In genomic region chr6:25006565-25007001, GRCh38 we compare ENCODE assay signal across 8 cellular contexts.
DNase-seq lines count a peak whose midpoint lies in the region; ATAC-seq and TF ChIP-seq lines count a peak whose summit lies in the region.

No MANE protein-coding gene starts in this region.

- no peaks in the 10 kb centered on the region for H3K79me1 ChIP-seq in mesendoderm (ENCODE audit: low read length)

- intact Hi-C loops in colonic mucosa (cut with DNase I): no loop called here
- intact Hi-C loops in mucosa of descending colon (cut with DNase I, micrococcal nuclease): no loop called here

- peaks cover 8% of the 10 kb centered on the region; the same call in 2 of the 3 replicates for H3K4me1 Mint-ChIP-seq in GM23338

- H3K79me2 ChIP-seq in GM23338 (replicated peaks; ENCODE audit: insufficient read depth) (no peaks in the 10 kb centered on the region), mesendoderm (ENCODE audit: control insufficient read depth, insufficient read depth, low read length) (no peaks in the 10 kb centered on the region)

- H2BK5ac ChIP-seq in mesendoderm (ENCODE audit: low read length): no peak overlapping the region

- H3K9ac ChIP-seq in BLaER1 treated with 17β-estradiol and CSF1 and Interleukin-3, amounts not matched to agents 10 nM and 100 nM: peak overlapping the region; percentile 83 to 93 (median 88)
- H3K9ac ChIP-seq in colonic mucosa (ENCODE audit: low read depth in 2 of 2, low read length in 2 of 2) (peak overlapping the region in 1 of 2 donors; percentile 23), mesendoderm (ENCODE audit: low read length) (no peak overlapping the region)

- peak overlapping the region; percentile 67 for H2AFZ ChIP-seq in GM23338

- H3K18ac ChIP-seq in mesendoderm (ENCODE audit: low read length): no peak overlapping the region

- H2BK120ac ChIP-seq in mesendoderm (ENCODE audit: low read depth, low read length): no peak overlapping the region

- no peak overlapping the region for H3K4ac ChIP-seq in mesendoderm (ENCODE audit: low read depth, low read length)

- H3K27ac Mint-ChIP-seq in GM23338: no peak overlapping the region

- H3K36me3 Mint-ChIP-seq in GM23338 (ENCODE audit: low read depth): no peaks in the 10 kb centered on the region

- TF ChIP-seq CTCF in GM23338 (conservative IDR thresholded peaks at IDR 0.05; ENCODE audit: low read depth in 2 of 2) (no peak), RWPE2 (IDR thresholded peaks at IDR 0.05; ENCODE audit: poor library complexity, severe bottlenecking) (no peak), colonic mucosa (IDR thresholded peaks at IDR 0.05) (no peak), mucosa of descending colon (IDR thresholded peaks at IDR 0.05) (no peak)

- no peak overlapping the region for H2AK5ac ChIP-seq in mesendoderm (ENCODE audit: low read length)

- no peaks in the 10 kb centered on the region for H3K9me3 ChIP-seq in BLaER1 treated with 17β-estradiol and CSF1 and Interleukin-3, amounts not matched to agents 10 nM and 100 nM (replicated peaks in 1 of 11)
- H3K9me3 ChIP-seq in RWPE2 (ENCODE audit: severe bottlenecking): no peaks in the 10 kb centered on the region
- no peaks in the 10 kb centered on the region for H3K9me3 ChIP-seq in colonic mucosa
- H3K9me3 ChIP-seq in mucosa of descending colon: no peaks in the 10 kb centered on the region

- peaks cover 4% of the 10 kb centered on the region for H3K27me3 Mint-ChIP-seq in GM23338 (ENCODE audit: insufficient read depth, low read depth, poor library complexity)

- peak overlapping the region; percentile 95 to 99 (median 98) for H3K27ac ChIP-seq in BLaER1 treated with 17β-estradiol and CSF1 and Interleukin-3, amounts not matched to agents 10 nM and 100 nM
- H3K27ac ChIP-seq in GM23338 (ENCODE audit: low read depth) (no peak overlapping the region), RWPE2 (ENCODE audit: poor library complexity, severe bottlenecking) (peak overlapping the region; percentile 95), colonic mucosa (peak overlapping the region; percentile 38), mesendoderm (ENCODE audit: low read depth, low read length) (no peak overlapping the region)

- no peak overlapping the region for H2BK15ac ChIP-seq in mesendoderm (replicated peaks; ENCODE audit: low read depth)

- H3K27me3 ChIP-seq in BLaER1 treated with 17β-estradiol and CSF1 and Interleukin-3, amounts not matched to agents 10 nM and 100 nM: no peaks in the 10 kb centered on the region
- H3K27me3 ChIP-seq in GM23338 (ENCODE audit: insufficient read depth) (no peaks in the 10 kb centered on the region), RWPE2 (ENCODE audit: insufficient read depth, poor library complexity, severe bottlenecking) (no peaks in the 10 kb centered on the region), colonic mucosa (no peaks in the 10 kb centered on the region), mesendoderm (ENCODE audit: insufficient read depth, low read length, poor library complexity) (no peaks in the 10 kb centered on the region)

- peak overlapping the region; percentile 77 to 93 (median 89) for H3K4me2 ChIP-seq in BLaER1 treated with 17β-estradiol and CSF1 and Interleukin-3, amounts not matched to agents 10 nM and 100 nM
- H3K4me2 ChIP-seq in GM23338 (no peak overlapping the region), mesendoderm (ENCODE audit: low read length) (no peak overlapping the region)

- no peaks in the 10 kb centered on the region; a peak in 1 of 22 replicates for H3K36me3 ChIP-seq in BLaER1 treated with 17β-estradiol and CSF1 and Interleukin-3, amounts not matched to agents 10 nM and 100 nM
- H3K36me3 ChIP-seq in GM23338 (ENCODE audit: insufficient read depth) (no peaks in the 10 kb centered on the region), RWPE2 (ENCODE audit: low read depth) (no peaks in the 10 kb centered on the region), colonic mucosa (no peaks in the 10 kb centered on the region), mucosa of descending colon (ENCODE audit: low read depth) (no peaks in the 10 kb centered on the region), mesendoderm (ENCODE audit: control insufficient read depth, insufficient read depth, low read length) (no peaks in the 10 kb centered on the region)

- H3K9me3 Mint-ChIP-seq in GM23338: no peaks in the 10 kb centered on the region

- H3K4me3 Mint-ChIP-seq in GM23338: no peak overlapping the region

- no peak; the same call in 1 of the 3 replicates for ATAC-seq in GM23338
- ATAC-seq in RWPE2 (ENCODE audit: low read depth): peak; percentile 93
- peak; percentile 98 for ATAC-seq in mucosa of descending colon
- no peak for ATAC-seq in GM21737 (IDR thresholded peaks at IDR 0.05; ENCODE audit: unreplicated experiment)
- ATAC-seq in GM18909 (IDR thresholded peaks at IDR 0.05; ENCODE audit: poor library complexity, unreplicated experiment): no peak

- H4K5ac ChIP-seq in mesendoderm (ENCODE audit: low read length): no peak overlapping the region

- H3K56ac ChIP-seq in mesendoderm (ENCODE audit: low read length): no peak overlapping the region

- DNase-seq in GM23338 (ENCODE audit: low spot score): no peak
- DNase-seq in RWPE2 (ENCODE audit: low spot score): no peak
- peak; percentile 32 for DNase-seq in colonic mucosa
- peak in 2 of 3 donors; percentile 28 to 65 for DNase-seq in mucosa of descending colon
- DNase-seq in mesendoderm: no peak

- H4K8ac ChIP-seq in mesendoderm (ENCODE audit: low read depth, low read length): no peak overlapping the region

- H3K23ac ChIP-seq in mesendoderm (ENCODE audit: low read length): no peak overlapping the region

- peaks cover 52 to 99% (median 90%) of the 10 kb centered on the region in 10 experiments for H3K4me1 ChIP-seq in BLaER1 treated with 17β-estradiol and CSF1 and Interleukin-3, amounts not matched to agents 10 nM and 100 nM
- H3K4me1 ChIP-seq in GM23338 (ENCODE audit: insufficient read depth) (no peaks in the 10 kb centered on the region), RWPE2 (ENCODE audit: insufficient read depth, poor library complexity, severe bottlenecking) (peaks cover 47% of the 10 kb centered on the region), colonic mucosa (peaks cover 3% of the 10 kb centered on the region), mucosa of descending colon (ENCODE audit: low read depth) (peaks cover 18% of the 10 kb centered on the region), mesendoderm (ENCODE audit: control insufficient read depth, low read depth, low read length) (no peaks in the 10 kb centered on the region)

- no peaks in the 10 kb centered on the region for H4K20me1 ChIP-seq in BLaER1 treated with 17β-estradiol and CSF1 and Interleukin-3, amounts not matched to agents 10 nM and 100 nM
- no peaks in the 10 kb centered on the region for H4K20me1 ChIP-seq in GM23338 (replicated peaks; ENCODE audit: insufficient read depth)

- peak overlapping the region in 9 of 10 experiments; percentile 11 to 57 (median 46); a peak in 12 of 20 replicates for H3K4me3 ChIP-seq in BLaER1 treated with 17β-estradiol and CSF1 and Interleukin-3, amounts not matched to agents 10 nM and 100 nM
- H3K4me3 ChIP-seq in GM23338 (no peak overlapping the region), RWPE2 (ENCODE audit: severe bottlenecking) (no peak overlapping the region), colonic mucosa (no peak overlapping the region), mucosa of descending colon (no peak overlapping the region), mesendoderm (ENCODE audit: low read length) (no peak overlapping the region)

- no peaks in the 10 kb centered on the region for H3K9me2 ChIP-seq in GM23338 (ENCODE audit: insufficient read depth)

- no peaks in the 10 kb centered on the region for H3F3A ChIP-seq in GM23338 (replicated peaks; ENCODE audit: low read depth)

- no CpG with 5 or more reads among the region's 3 CpGs for WGBS in mesendoderm (ENCODE audit: extremely low coverage, insufficient coverage, low lambda C conversion rate)

TF ChIP-seq in GM23338, 12 proteins besides CTCF, POLR2A, EP300 and RAD21:
- TF ChIP-seq, protein P1, sequence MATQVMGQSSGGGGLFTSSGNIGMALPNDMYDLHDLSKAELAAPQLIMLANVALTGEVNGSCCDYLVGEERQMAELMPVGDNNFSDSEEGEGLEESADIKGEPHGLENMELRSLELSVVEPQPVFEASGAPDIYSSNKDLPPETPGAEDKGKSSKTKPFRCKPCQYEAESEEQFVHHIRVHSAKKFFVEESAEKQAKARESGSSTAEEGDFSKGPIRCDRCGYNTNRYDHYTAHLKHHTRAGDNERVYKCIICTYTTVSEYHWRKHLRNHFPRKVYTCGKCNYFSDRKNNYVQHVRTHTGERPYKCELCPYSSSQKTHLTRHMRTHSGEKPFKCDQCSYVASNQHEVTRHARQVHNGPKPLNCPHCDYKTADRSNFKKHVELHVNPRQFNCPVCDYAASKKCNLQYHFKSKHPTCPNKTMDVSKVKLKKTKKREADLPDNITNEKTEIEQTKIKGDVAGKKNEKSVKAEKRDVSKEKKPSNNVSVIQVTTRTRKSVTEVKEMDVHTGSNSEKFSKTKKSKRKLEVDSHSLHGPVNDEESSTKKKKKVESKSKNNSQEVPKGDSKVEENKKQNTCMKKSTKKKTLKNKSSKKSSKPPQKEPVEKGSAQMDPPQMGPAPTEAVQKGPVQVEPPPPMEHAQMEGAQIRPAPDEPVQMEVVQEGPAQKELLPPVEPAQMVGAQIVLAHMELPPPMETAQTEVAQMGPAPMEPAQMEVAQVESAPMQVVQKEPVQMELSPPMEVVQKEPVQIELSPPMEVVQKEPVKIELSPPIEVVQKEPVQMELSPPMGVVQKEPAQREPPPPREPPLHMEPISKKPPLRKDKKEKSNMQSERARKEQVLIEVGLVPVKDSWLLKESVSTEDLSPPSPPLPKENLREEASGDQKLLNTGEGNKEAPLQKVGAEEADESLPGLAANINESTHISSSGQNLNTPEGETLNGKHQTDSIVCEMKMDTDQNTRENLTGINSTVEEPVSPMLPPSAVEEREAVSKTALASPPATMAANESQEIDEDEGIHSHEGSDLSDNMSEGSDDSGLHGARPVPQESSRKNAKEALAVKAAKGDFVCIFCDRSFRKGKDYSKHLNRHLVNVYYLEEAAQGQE (IDR thresholded peaks at IDR 0.05; ENCODE audit: unreplicated experiment): no peak

Comparison
In these comparisons a context has a peak if more than half of its experiments do, and no peak if none do; other contexts are left out.
1. H3K27ac ChIP-seq: peak in BLaER1 treated with 17β-estradiol and CSF1 and Interleukin-3, amounts not matched to agents 10 nM and 100 nM (11 of 11), RWPE2 (single experiment) and colonic mucosa (single experiment); none in GM23338 (single experiment) and mesendoderm (single experiment).
2. H3K4me2 ChIP-seq: peak in BLaER1 treated with 17β-estradiol and CSF1 and Interleukin-3, amounts not matched to agents 10 nM and 100 nM (11 of 11); none in GM23338 (single experiment) and mesendoderm (single experiment).
3. H3K4me3 ChIP-seq: peak in BLaER1 treated with 17β-estradiol and CSF1 and Interleukin-3, amounts not matched to agents 10 nM and 100 nM (9 of 10); none in GM23338 (single experiment), RWPE2 (single experiment), colonic mucosa (single experiment), mucosa of descending colon (single experiment) and mesendoderm (single experiment).
4. ATAC-seq: peak in RWPE2 (single experiment) and mucosa of descending colon (single experiment); none in GM23338 (single experiment), GM21737 (single experiment) and GM18909 (single experiment).
5. DNase-seq: peak in colonic mucosa (single experiment) and mucosa of descending colon (2 of 3); none in GM23338 (single experiment), RWPE2 (single experiment) and mesendoderm (single experiment).